In the genomic region with DNA sequence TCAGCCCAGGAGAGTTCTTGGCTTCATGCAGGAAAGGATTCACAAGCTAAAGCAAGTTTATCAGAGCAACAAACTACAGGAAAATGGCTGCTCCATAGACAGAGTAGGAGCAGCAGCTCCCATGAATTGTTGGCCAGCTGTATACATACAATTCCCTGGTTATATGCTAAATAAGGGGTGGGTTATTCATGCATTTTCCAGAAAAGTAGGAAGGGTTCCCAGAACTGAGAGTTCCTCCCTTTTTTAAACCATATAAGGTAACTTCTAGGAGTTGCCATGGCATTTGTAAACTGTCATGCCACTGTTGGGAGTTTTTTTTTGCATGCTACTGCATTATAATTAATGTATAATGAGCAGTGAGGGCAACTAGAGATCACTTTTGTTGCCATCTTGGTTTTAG, we compare ENCODE assay signal across 29 cellular contexts.
"Had no signal": no experiment of that assay in that cellular context is flagged by ENCODE, and none has a peak within 500 bp of the region (broad histone marks: within the 10 kb centered on the region; RNA-seq: fewer than 3 reads in every experiment).

No MANE protein-coding gene starts in this region.

- H3K79me2 ChIP-seq: parathyroid adenoma had no signal

- FAIRE-seq: endometrium had no signal

- H3K36me3 ChIP-seq: neural progenitor cell, prostate gland, tibial nerve, vagina had no signal

- H3K4me2 ChIP-seq: neural progenitor cell had no signal

- DNase-seq: cortex of kidney; effector memory CD4-positive, alpha-beta T cell; gastrocnemius medialis; heart right ventricle; hypothalamus; islet precursor cell; mammary epithelial cell; mucosa of descending colon; naive thymus-derived CD8-positive, alpha-beta T cell; occipital lobe; retina; spleen; stimulated activated CD4-positive, alpha-beta T cell treated with anti-CD3 and anti-CD28 coated beads, Interleukin-15, amount 100 ng/mL, for 24 hours; stimulated activated CD4-positive, alpha-beta T cell treated with anti-CD3 and anti-CD28 coated beads, Interleukin-1b, Interleukin-23, amount 100 ng/mL, for 48 hours; stimulated activated CD4-positive, alpha-beta T cell treated with anti-CD3 and anti-CD28 coated beads, Interleukin-4, amount 100 ng/mL, for 24 hours; stimulated activated naive B cell treated with anti-CD40 and anti-IgM and Interleukin-4, amounts not matched to agents 10 μg/mL and 1 μg/mL and 100 μg/mL, for 72 hours; stimulated activated naive CD8-positive, alpha-beta T cell treated with anti-CD3 and anti-CD28 coated beads, Interleukin-15, amount 100 ng/mL, for 72 hours; testis; upper lobe of right lung had no signal

- ATAC-seq: gastrocnemius medialis; heart right ventricle; left lobe of liver; mucosa of descending colon; naive thymus-derived CD8-positive, alpha-beta T cell; sciatic nerve; stimulated activated naive B cell treated with anti-CD40 and anti-IgM and Interleukin-4, amounts not matched to agents 10 μg/mL and 1 μg/mL and 100 μg/mL, for 72 hours; stimulated activated naive CD8-positive, alpha-beta T cell treated with anti-CD3 and anti-CD28 coated beads, Interleukin-15, amount 100 ng/mL, for 72 hours; upper lobe of right lung had no signal

- H3K9me3 ChIP-seq: esophagus muscularis mucosa, gastrocnemius medialis, heart right ventricle, mucosa of descending colon, prostate gland, spleen, testis, tibial nerve, upper lobe of right lung, vagina had no signal

- H2AFZ ChIP-seq: neural progenitor cell, parathyroid adenoma had no signal

- H3K27ac ChIP-seq: epithelial cell of prostate, esophagus muscularis mucosa, gastrocnemius medialis, heart right ventricle, neural progenitor cell, parathyroid adenoma, prostate gland, spleen, testis, tibial nerve, upper lobe of right lung, vagina had no signal

- H3K36me3 Mint-ChIP-seq: neural progenitor cell had no signal

- H3K4me3 ChIP-seq: esophagus muscularis mucosa, gastrocnemius medialis, heart right ventricle, mucosa of descending colon, neural progenitor cell, prostate gland, spleen, testis, tibial nerve, upper lobe of right lung, vagina had no signal

- H3K27me3 Mint-ChIP-seq: naive thymus-derived CD8-positive, alpha-beta T cell; stimulated activated naive B cell treated with anti-CD40 and anti-IgM and Interleukin-4, amounts not matched to agents 10 μg/mL and 1 μg/mL and 100 μg/mL, for 72 hours; stimulated activated naive CD8-positive, alpha-beta T cell treated with anti-CD3 and anti-CD28 coated beads, Interleukin-15, amount 100 ng/mL, for 72 hours had no signal

- H3K27me3 ChIP-seq: esophagus muscularis mucosa, gastrocnemius medialis, heart right ventricle, neural progenitor cell, spleen, testis, tibial nerve, upper lobe of right lung, vagina had no signal

- H3K4me3 Mint-ChIP-seq: neural progenitor cell; stimulated activated naive B cell treated with anti-CD40 and anti-IgM and Interleukin-4, amounts not matched to agents 10 μg/mL and 1 μg/mL and 100 μg/mL, for 72 hours; stimulated activated naive CD8-positive, alpha-beta T cell treated with anti-CD3 and anti-CD28 coated beads, Interleukin-15, amount 100 ng/mL, for 72 hours had no signal

- H3K27ac Mint-ChIP-seq: neural progenitor cell; stimulated activated naive B cell treated with anti-CD40 and anti-IgM and Interleukin-4, amounts not matched to agents 10 μg/mL and 1 μg/mL and 100 μg/mL, for 72 hours; stimulated activated naive CD8-positive, alpha-beta T cell treated with anti-CD3 and anti-CD28 coated beads, Interleukin-15, amount 100 ng/mL, for 72 hours had no signal

- H3K4me1 ChIP-seq: neural progenitor cell, parathyroid adenoma, prostate gland, testis had no signal

- H3K9me3 Mint-ChIP-seq: naive thymus-derived CD8-positive, alpha-beta T cell; neural progenitor cell; stimulated activated naive B cell treated with anti-CD40 and anti-IgM and Interleukin-4, amounts not matched to agents 10 μg/mL and 1 μg/mL and 100 μg/mL, for 72 hours; stimulated activated naive CD8-positive, alpha-beta T cell treated with anti-CD3 and anti-CD28 coated beads, Interleukin-15, amount 100 ng/mL, for 72 hours had no signal

- H3K9ac ChIP-seq: neural progenitor cell, parathyroid adenoma had no signal
